In the genomic region with DNA sequence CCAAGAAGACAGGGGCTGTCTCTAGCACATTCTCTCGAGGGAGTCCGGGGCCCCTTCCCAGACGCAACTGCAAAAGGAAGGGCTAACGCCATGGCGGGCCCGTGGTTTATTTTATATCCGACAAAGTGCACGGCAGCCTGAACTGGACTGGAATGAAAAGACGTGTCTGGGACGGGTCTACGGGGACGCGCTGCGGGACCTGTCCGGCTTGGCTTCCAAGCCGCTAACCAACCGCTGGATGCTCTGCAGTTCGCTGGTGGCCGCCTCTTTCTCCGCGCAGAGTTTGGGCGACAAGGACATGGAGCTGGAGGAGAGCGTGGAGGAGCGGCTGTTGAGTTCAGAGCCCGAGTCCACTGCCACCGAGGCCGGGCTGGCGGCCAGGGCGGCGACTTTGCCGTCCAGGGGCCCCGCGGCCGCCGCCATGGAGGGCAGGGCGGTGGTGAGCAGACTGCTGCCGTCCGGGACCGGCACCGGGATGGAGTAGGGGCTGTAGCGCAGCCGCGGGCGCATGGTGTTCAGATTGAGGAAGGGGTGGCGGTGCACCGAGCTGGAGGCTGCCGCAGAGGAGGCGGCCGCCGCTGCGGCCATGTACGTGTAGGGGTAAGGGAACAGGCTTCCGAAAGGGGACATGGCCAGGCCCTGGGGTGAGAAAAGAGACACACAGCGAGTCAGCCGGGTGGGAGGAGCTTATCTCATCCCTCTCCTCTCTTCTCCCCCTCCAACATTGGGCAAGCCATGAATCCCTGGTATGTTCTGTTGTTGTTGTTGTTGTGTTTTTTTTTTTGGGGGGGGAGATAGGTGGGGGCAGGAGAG, we compare ENCODE assay signal across 1 cellular context.
TF ChIP-seq lines count a peak whose summit lies in the region.

No MANE protein-coding gene starts in this region.

TF ChIP-seq in endothelial cell of umbilical vein, 7 proteins besides CTCF, POLR2A, EP300 and RAD21 (continued from another document):
- no peak for TF ChIP-seq POLR2AphosphoS5 (IDR thresholded peaks at IDR 0.05; ENCODE audit: insufficient read depth, low read depth, low read length)
- TF ChIP-seq MYC (IDR thresholded peaks at IDR 0.05; ENCODE audit: low read depth, low read length): no peak
